ENCODE assay signal across 18 cellular contexts in genomic region chr3:174937488-174937887, GRCh38.
DNase-seq lines count a peak whose midpoint lies in the region; ATAC-seq, FAIRE-seq and TF ChIP-seq lines count a peak whose summit lies in the region.
"Had no signal": no experiment of that assay in that cellular context is flagged by ENCODE, and none has a peak within 500 bp of the region (broad histone marks: within the 10 kb centered on the region; RNA-seq: fewer than 3 reads in every experiment).

No MANE protein-coding gene starts in this region.

- peaks cover 15% of the 10 kb centered on the region in 2 donors for H3K9me3 Mint-ChIP-seq in activated naive CD4-positive, alpha-beta T cell treated with anti-CD3 and anti-CD28 coated beads, Interleukin-2, amount 50 U/mL, for 72 hours

- H3K79me2 ChIP-seq in osteoblast (ENCODE audit: insufficient read depth, low read length): no peaks in the 10 kb centered on the region

- H3K4me2 ChIP-seq in osteoblast (ENCODE audit: insufficient read depth, low read length): peak overlapping the region; percentile 10
- H3K4me2 ChIP-seq: KMS-11, PC-9 had no signal

- FAIRE-seq in GM19239 (lab: Jason Lieb, UNC): no peak
- FAIRE-seq: GM12891, kidney, small intestine had no signal

- no peaks in the 10 kb centered on the region for H3K36me3 ChIP-seq in osteoblast (ENCODE audit: insufficient read depth, low read length)

- H3K4me3 ChIP-seq in epithelial cell of esophagus (ENCODE audit: low read length) (no peak overlapping the region), osteoblast (ENCODE audit: insufficient read depth, low read length) (no peak overlapping the region)
- H3K4me3 ChIP-seq: PC-9 had no signal

- no peak overlapping the region for H3K27ac Mint-ChIP-seq in activated naive CD4-positive, alpha-beta T cell treated with anti-CD3 and anti-CD28 coated beads, Interleukin-2, amount 50 U/mL, for 72 hours
- H3K27ac Mint-ChIP-seq: activated CD8-positive, alpha-beta T cell treated with anti-CD3 and anti-CD28 coated beads, Interleukin-2, amount 10 ng/mL, durations not matched to agents 7 days and 5 days; stimulated activated naive CD8-positive, alpha-beta T cell treated with anti-CD3 and anti-CD28 coated beads, Interleukin-15, Interleukin-2, amounts not matched to agents 100 ng/mL and 50 ng/mL, for 24 hours had no signal

- H3K9me3 ChIP-seq in osteoblast (ENCODE audit: low read depth, low read length): peaks cover 2% of the 10 kb centered on the region

- peak overlapping the region; percentile 62 for H3K27ac ChIP-seq in osteoblast (ENCODE audit: low read depth, low read length)
- H3K27ac ChIP-seq: KMS-11, PC-9 had no signal

- no peaks in the 10 kb centered on the region for H3K36me3 Mint-ChIP-seq in activated naive CD4-positive, alpha-beta T cell treated with anti-CD3 and anti-CD28 coated beads, Interleukin-2, amount 50 U/mL, for 72 hours

- H2AFZ ChIP-seq in osteoblast (ENCODE audit: low read length): no peak overlapping the region
- H2AFZ ChIP-seq: PC-9 had no signal

- TF ChIP-seq CTCF in epithelial cell of esophagus (IDR thresholded peaks at IDR 0.05; ENCODE audit: insufficient read depth, low read depth, low read length, missing control alignments) (no peak), osteoblast (IDR thresholded peaks at IDR 0.05; ENCODE audit: extremely low read depth, low read depth, low read length) (no peak)

- no peaks in the 10 kb centered on the region for H4K20me1 ChIP-seq in osteoblast (ENCODE audit: insufficient read depth, low read length)

- H3K27me3 ChIP-seq in osteoblast (ENCODE audit: insufficient read depth, low read length): no peaks in the 10 kb centered on the region

- ATAC-seq in left lobe of liver: no peak
- ATAC-seq in activated naive CD4-positive, alpha-beta T cell treated with anti-CD3 and anti-CD28 coated beads, Interleukin-2, amount 50 U/mL, for 72 hours: no peak
- ATAC-seq: activated CD8-positive, alpha-beta T cell treated with anti-CD3 and anti-CD28 coated beads, Interleukin-2, amount 10 ng/mL, durations not matched to agents 7 days and 5 days had no signal

- DNase-seq in EH (ENCODE audit: low read depth): peak; percentile 86
- peak; percentile 70 for DNase-seq in NCI-H774 (lab: John Stamatoyannopoulos, UW)
- peak; percentile 24 for DNase-seq in epithelial cell of esophagus (ENCODE audit: low read depth)
- DNase-seq in osteoblast (ENCODE audit: insufficient read length, low spot score, missing footprints): peak; percentile 54
- no peak for DNase-seq in left lobe of liver (ENCODE audit: low spot score)
- no peak for DNase-seq in activated naive CD4-positive, alpha-beta T cell treated with anti-CD3 and anti-CD28 coated beads, Interleukin-2, amount 50 U/mL, for 72 hours (ENCODE audit: low spot score in 2 of 2)
- no peak for DNase-seq in GM19239 (ENCODE audit: insufficient read length, low spot score)
- DNase-seq in stimulated activated naive CD4-positive, alpha-beta T cell treated with Interleukin-2 at 50 U/mL for 16 hours (lab: John Stamatoyannopoulos, UW): no peak
- DNase-seq: activated CD8-positive, alpha-beta T cell treated with anti-CD3 and anti-CD28 coated beads, Interleukin-2, amount 10 ng/mL, durations not matched to agents 7 days and 5 days; glutamatergic neuron; kidney; NCI-H146; nucleus accumbens; PC-9; small intestine had no signal

- H3K4me1 ChIP-seq in osteoblast (ENCODE audit: insufficient read depth, low read length): peaks cover 9% of the 10 kb centered on the region

Comparison
In these comparisons a context has a peak if more than half of its experiments do, and no peak if none do; other contexts are left out.
1. DNase-seq: peak in EH (single experiment), NCI-H774 (single experiment), epithelial cell of esophagus (single experiment) and osteoblast (single experiment); none in left lobe of liver (single experiment), activated naive CD4-positive, alpha-beta T cell treated with anti-CD3 and anti-CD28 coated beads, Interleukin-2, amount 50 U/mL, for 72 hours (0 of 2), GM19239 (single experiment) and stimulated activated naive CD4-positive, alpha-beta T cell treated with Interleukin-2 at 50 U/mL for 16 hours (single experiment).